In genomic region chr11:66638177-66639065, GRCh38 we compare ENCODE assay signal across 1 cellular context.
A peak's percentile ranks its signal among the peaks of the same experiment; 100 is the strongest.
TF ChIP-seq lines count a peak whose summit lies in the region.

TSS of gene RBM4 (plus strand) at chr11:66638703. CDS start at chr11:66639712, 1,009 bp downstream.

TF ChIP-seq in HepG2, 621 proteins besides CTCF, POLR2A, EP300 and RAD21 (continued from another document and continues in another):
- TF ChIP-seq BHLHE40 (IDR thresholded peaks at IDR 0.05; ENCODE audit: low read length) (0 out of 2 replicates have a peak, but pooled peaks have one; percentile 11), SMAD9 (CRISPR knock-in tag; IDR thresholded peaks at IDR 0.05) (no peak), MAFK (conservative IDR thresholded peaks at IDR 0.05 in 1 of 2, IDR thresholded peaks at IDR 0.05 in 1 of 2; ENCODE audit: low read length in 2 of 2) (peak in 1 of 2 experiments; percentile 33; a peak in 1 of 4 replicates), TSC22D2 (CRISPR knock-in tag; IDR thresholded peaks at IDR 0.05; ENCODE audit: borderline replicate concordance) (peak; percentile 47), ZNF800 (CRISPR knock-in tag; IDR thresholded peaks at IDR 0.05) (0 out of 2 replicates have a peak, but pooled peaks have one; percentile 12), ATF1 (CRISPR knock-in tag; IDR thresholded peaks at IDR 0.05) (peak; percentile 62), FLYWCH1 (CRISPR knock-in tag; IDR thresholded peaks at IDR 0.05) (no peak), ZNF83 (CRISPR knock-in tag; IDR thresholded peaks at IDR 0.05; ENCODE audit: borderline replicate concordance) (peak; percentile 49; the same call in 1 of the 2 replicates), PCBP1 (IDR thresholded peaks at IDR 0.05; ENCODE audit: borderline replicate concordance, low read depth, low read length) (peak; percentile 77; the same call in 1 of the 2 replicates), GRHL1 (CRISPR knock-in tag; conservative IDR thresholded peaks at IDR 0.05) (no peak), DNMT3B (CRISPR knock-in tag; conservative IDR thresholded peaks at IDR 0.05) (0 out of 2 replicates have a peak, but pooled peaks have one; percentile 23), CEBPB (IDR thresholded peaks at IDR 0.05; ENCODE audit: borderline replicate concordance, low read depth, low read length) (peak; percentile 90), HNF1B (CRISPR knock-in tag; IDR thresholded peaks at IDR 0.05) (peak; percentile 46), ZNF431 (CRISPR knock-in tag; IDR thresholded peaks at IDR 0.05; ENCODE audit: borderline replicate concordance, low read depth) (no peak), ASH2L (IDR thresholded peaks at IDR 0.05; ENCODE audit: insufficient read length, low read depth, low read length) (peak; percentile 90), TBX2 (CRISPR knock-in tag; IDR thresholded peaks at IDR 0.05; ENCODE audit: borderline replicate concordance) (peak; percentile 50; the same call in 1 of the 2 replicates), ZNF704 (CRISPR knock-in tag; IDR thresholded peaks at IDR 0.05; ENCODE audit: borderline replicate concordance) (peak; percentile 77; the same call in 1 of the 2 replicates), CENPBD1 (CRISPR knock-in tag; IDR thresholded peaks at IDR 0.05; ENCODE audit: borderline replicate concordance, low read depth) (no peak), KDM3A (CRISPR knock-in tag; IDR thresholded peaks at IDR 0.05; ENCODE audit: low read depth) (no peak), CREB1 (IDR thresholded peaks at IDR 0.05) (peak; percentile 75), CREB1 (CRISPR knock-in tag; IDR thresholded peaks at IDR 0.05) (peak; percentile 89), HIC2 (CRISPR knock-in tag; IDR thresholded peaks at IDR 0.05; ENCODE audit: low read depth) (no peak), ZBTB34 (CRISPR knock-in tag; IDR thresholded peaks at IDR 0.05) (no peak), HDAC1 (CRISPR knock-in tag; IDR thresholded peaks at IDR 0.05) (peak; percentile 73), ZNF468 (CRISPR knock-in tag; IDR thresholded peaks at IDR 0.05) (0 out of 2 replicates have a peak, but pooled peaks have one; percentile 26), RBM22 (optimal IDR thresholded peaks at IDR 0.05; ENCODE audit: low read length) (peak; percentile 94), ZNF501 (CRISPR knock-in tag; IDR thresholded peaks at IDR 0.05) (peak; percentile 71), NFRKB (IDR thresholded peaks at IDR 0.05) (peak; percentile 53; the same call in 1 of the 2 replicates), ARID4A (CRISPR knock-in tag; IDR thresholded peaks at IDR 0.05; ENCODE audit: borderline replicate concordance) (peak; percentile 86), RFXAP (CRISPR knock-in tag; IDR thresholded peaks at IDR 0.05; ENCODE audit: borderline replicate concordance) (peak; percentile 46), ZNF296 (CRISPR knock-in tag; conservative IDR thresholded peaks at IDR 0.05) (no peak), ZNF281 (CRISPR knock-in tag; IDR thresholded peaks at IDR 0.05; ENCODE audit: borderline replicate concordance) (peak; percentile 97), ZNF746 (CRISPR knock-in tag; IDR thresholded peaks at IDR 0.05) (peak; percentile 59; the same call in 1 of the 2 replicates), SNAPC5 (CRISPR knock-in tag; IDR thresholded peaks at IDR 0.05; ENCODE audit: borderline replicate concordance) (no peak), ZFP37 (CRISPR knock-in tag; IDR thresholded peaks at IDR 0.05; ENCODE audit: borderline replicate concordance) (no peak)
